10 cellular contexts compared by ENCODE assay signal in genomic region chr4:76589872-76590846, GRCh38.
A peak's percentile ranks its signal among the peaks of the same experiment; 100 is the strongest.
DNase-seq lines count a peak whose midpoint lies in the region; TF ChIP-seq lines count a peak whose summit lies in the region.
"Had no signal": no experiment of that assay in that cellular context is flagged by ENCODE, and none has a peak within 500 bp of the region (broad histone marks: within the 10 kb centered on the region; RNA-seq: fewer than 3 reads in every experiment).

No MANE protein-coding gene starts in this region.

- H3K27ac ChIP-seq in stomach = peak overlapping the region; percentile 59 to 92 (median 88)
- H3K27ac ChIP-seq: neutrophil had no signal

- 38 to 50% (median 42%) methylated on average over 10 of the region's 10 CpGs for WGBS in stomach, 5 donors

- peaks cover 58% of the 10 kb centered on the region for H3K4me1 Mint-ChIP-seq in HFFc6 (ENCODE audit: low read depth)
- peaks cover 11% of the 10 kb centered on the region for H3K4me1 Mint-ChIP-seq in activated naive CD8-positive, alpha-beta T cell treated with anti-CD3 and anti-CD28 coated beads for 36 hours

- peaks cover 3 to 59% (median 31%) of the 10 kb centered on the region in 4 donors for H3K4me1 ChIP-seq in stomach

- H3K9me3 ChIP-seq in stomach = no peaks in the 10 kb centered on the region
- H3K9me3 ChIP-seq: neutrophil had no signal

- no peaks in the 10 kb centered on the region for H3K36me3 ChIP-seq in stomach
- H3K36me3 ChIP-seq: neutrophil had no signal

- H3K36me3 Mint-ChIP-seq in HFFc6 (ENCODE audit: low read depth) = no peaks in the 10 kb centered on the region
- H3K36me3 Mint-ChIP-seq in activated naive CD8-positive, alpha-beta T cell treated with anti-CD3 and anti-CD28 coated beads for 36 hours = no peaks in the 10 kb centered on the region

- H3K27ac Mint-ChIP-seq in HFFc6 = peak overlapping the region; percentile 97
- no peak overlapping the region for H3K27ac Mint-ChIP-seq in activated naive CD8-positive, alpha-beta T cell treated with anti-CD3 and anti-CD28 coated beads for 36 hours

- TF ChIP-seq CTCF in HFFc6 (IDR thresholded peaks at IDR 0.05) (no peak), stomach (IDR thresholded peaks at IDR 0.05) (no peak)

- DNase-seq in HFFc6 (peak; percentile 90), T47D (ENCODE audit: low read depth in 1 of 2, low spot score in 1 of 2) (peak; percentile 23 to 86), iris pigment epithelial cell (ENCODE audit: low read depth) (peak; percentile 98), stomach (peak; percentile 74), DMS79 treated with DMSO at 0.1 percent for 48 hours (lab: John Stamatoyannopoulos, UW) (no peak), AML-193 (lab: John Stamatoyannopoulos, UW) (no peak)
- DNase-seq in activated naive CD8-positive, alpha-beta T cell treated with anti-CD3 and anti-CD28 coated beads for 36 hours = no peak
- DNase-seq in stimulated activated CD4-positive, alpha-beta T cell treated with anti-CD3 and anti-CD28 coated beads, Interleukin-1b, Interleukin-23, amount 100 ng/mL, for 48 hours = no peak
- DNase-seq: NCI-H2081 had no signal

- peaks cover 0 to 6% (median 5%) of the 10 kb centered on the region in 3 donors for H3K27me3 ChIP-seq in stomach

- in situ Hi-C loops in T47D (cut with HindIII; ENCODE audit: low pct_unique_long_range_greater_than_20kb, low sequenced_read_pairs) = no loop called here

- H3K27me3 Mint-ChIP-seq in HFFc6 (ENCODE audit: insufficient read depth) = no peaks in the 10 kb centered on the region; the same call in 1 of the 2 replicates
- peaks cover 58% of the 10 kb centered on the region for H3K27me3 Mint-ChIP-seq in activated naive CD8-positive, alpha-beta T cell treated with anti-CD3 and anti-CD28 coated beads for 36 hours

- no peak for TF ChIP-seq EP300 in stomach (IDR thresholded peaks at IDR 0.05)

- H3K4me3 Mint-ChIP-seq in HFFc6 = peak overlapping the region; percentile 76
- H3K4me3 Mint-ChIP-seq in activated naive CD8-positive, alpha-beta T cell treated with anti-CD3 and anti-CD28 coated beads for 36 hours = no peak overlapping the region

- TF ChIP-seq POLR2A in stomach (IDR thresholded peaks at IDR 0.05) = no peak

- H3K9me3 Mint-ChIP-seq in HFFc6 = no peaks in the 10 kb centered on the region
- H3K9me3 Mint-ChIP-seq in activated naive CD8-positive, alpha-beta T cell treated with anti-CD3 and anti-CD28 coated beads for 36 hours = no peaks in the 10 kb centered on the region

- intact Hi-C loops in stomach (cut with DNase I; ENCODE audit: low total_unique reads) = no loop called here

- no peak overlapping the region for H3K4me3 ChIP-seq in stomach

Comparison
In these comparisons a context has a peak if more than half of its experiments do, and no peak if none do; other contexts are left out.
1. DNase-seq: peak in HFFc6 (single experiment), T47D (2 of 2), iris pigment epithelial cell (single experiment) and stomach (single experiment); none in activated naive CD8-positive, alpha-beta T cell treated with anti-CD3 and anti-CD28 coated beads for 36 hours (single experiment), DMS79 treated with DMSO at 0.1 percent for 48 hours (single experiment), stimulated activated CD4-positive, alpha-beta T cell treated with anti-CD3 and anti-CD28 coated beads, Interleukin-1b, Interleukin-23, amount 100 ng/mL, for 48 hours (single experiment) and AML-193 (0 of 2).